ENCODE assay signal across 1 cellular context in genomic region chr2:156663757-156664409, GRCh38.
TF ChIP-seq lines count a peak whose summit lies in the region.

No MANE protein-coding gene starts in this region.

TF ChIP-seq in GM23338, 12 proteins besides CTCF, POLR2A, EP300 and RAD21 (continued from another document):
- TF ChIP-seq ETS1 (IDR thresholded peaks at IDR 0.05), result no peak
